ENCODE assay signal across 11 cellular contexts in genomic region chr4:151806511-151806927, GRCh38. TPM values are rescaled to one million over a fixed set of nuclear protein-coding genes. Genes with fewer than 3 reads are reported as not detected.
DNase-seq lines count a peak whose midpoint lies in the region; TF ChIP-seq lines count a peak whose summit lies in the region.
"Had no signal": no experiment of that assay in that cellular context is flagged by ENCODE, and none has a peak within 500 bp of the region (broad histone marks: within the 10 kb centered on the region; RNA-seq: fewer than 3 reads in every experiment).

No MANE protein-coding gene starts in this region.

- CTCF ChIA-PET in A673 (lab: Charles Lee): no interaction called here

- intact Hi-C loops in A673 (cut with micrococcal nuclease; ENCODE audit: unreplicated experiment) (no loop called here), esophagus squamous epithelium (cut with DNase I) (no loop called here)

- H3K27me3 Mint-ChIP-seq in T-helper 2 cell treated with Interferon-gamma antibody and Interleukin-4, amounts not matched to agents 5 μg/mL and 100 μg/mL, for 36 hours (ENCODE audit: low read depth): no peaks in the 10 kb centered on the region
- H3K27me3 Mint-ChIP-seq: CD4-positive, alpha-beta T cell had no signal

- no peaks in the 10 kb centered on the region for H3K36me3 ChIP-seq in muscle layer of duodenum (ENCODE audit: control insufficient read depth in 1 of 2, insufficient read depth in 2 of 2, low read length in 2 of 2)
- H3K36me3 ChIP-seq in A673 (ENCODE audit: insufficient read depth, low read length, poor library complexity, severe bottlenecking): no peaks in the 10 kb centered on the region
- H3K36me3 ChIP-seq in esophagus squamous epithelium: no peaks in the 10 kb centered on the region

- POLR2A ChIA-PET in A673 (lab: Charles Lee; ENCODE audit: low non-redundant PET): no interaction called here

- no peak for TF ChIP-seq POLR2A in esophagus squamous epithelium (IDR thresholded peaks at IDR 0.05)

- TF ChIP-seq CTCF in AG09309 (IDR thresholded peaks at IDR 0.05; ENCODE audit: control insufficient read depth, insufficient read depth, low read depth, low read length, missing control alignments) (no peak), A673 (conservative IDR thresholded peaks at IDR 0.05; ENCODE audit: low read depth, low read length) (no peak), esophagus squamous epithelium (IDR thresholded peaks at IDR 0.05) (no peak)

- H3K4me1 Mint-ChIP-seq in T-helper 2 cell treated with Interferon-gamma antibody and Interleukin-4, amounts not matched to agents 5 μg/mL and 100 μg/mL, for 36 hours (ENCODE audit: low read depth): no peaks in the 10 kb centered on the region
- H3K4me1 Mint-ChIP-seq: stimulated activated effector memory CD8-positive, alpha-beta T cell treated with anti-CD3 and anti-CD28 coated beads, Interleukin-12 subunit alpha, Interleukin-12 subunit beta, amount 100 ng/mL, for 72 hours had no signal

- WGBS in esophagus squamous epithelium, 2 donors: 40 to 59% methylated on average over 6 of the region's 6 CpGs

- no peaks in the 10 kb centered on the region for H3K27me3 ChIP-seq in muscle layer of duodenum (ENCODE audit: low read depth, low read length)
- no peaks in the 10 kb centered on the region for H3K27me3 ChIP-seq in A673 (replicated peaks; ENCODE audit: insufficient read depth, low read depth, low read length, poor library complexity)
- no peaks in the 10 kb centered on the region for H3K27me3 ChIP-seq in esophagus squamous epithelium

- H3K4me3 ChIP-seq in AG09309 (ENCODE audit: control insufficient read depth, low read depth, low read length) (no peak overlapping the region), muscle layer of duodenum (ENCODE audit: low read depth in 1 of 2, low read length in 2 of 2) (no peak overlapping the region), A673 (ENCODE audit: low read depth, low read length, poor library complexity, severe bottlenecking) (no peak overlapping the region), esophagus squamous epithelium (no peak overlapping the region)

- no peaks in the 10 kb centered on the region for H3K9me3 Mint-ChIP-seq in T-helper 2 cell treated with Interferon-gamma antibody and Interleukin-4, amounts not matched to agents 5 μg/mL and 100 μg/mL, for 36 hours
- H3K9me3 Mint-ChIP-seq: CD4-positive, alpha-beta T cell; stimulated activated effector memory CD8-positive, alpha-beta T cell treated with anti-CD3 and anti-CD28 coated beads, Interleukin-12 subunit alpha, Interleukin-12 subunit beta, amount 100 ng/mL, for 72 hours had no signal

- H3K36me3 Mint-ChIP-seq in T-helper 2 cell treated with Interferon-gamma antibody and Interleukin-4, amounts not matched to agents 5 μg/mL and 100 μg/mL, for 36 hours (ENCODE audit: low read depth): no peaks in the 10 kb centered on the region
- H3K36me3 Mint-ChIP-seq: stimulated activated effector memory CD8-positive, alpha-beta T cell treated with anti-CD3 and anti-CD28 coated beads, Interleukin-12 subunit alpha, Interleukin-12 subunit beta, amount 100 ng/mL, for 72 hours had no signal

- H3K9me3 ChIP-seq in muscle layer of duodenum (ENCODE audit: control insufficient read depth in 1 of 2, low read length in 2 of 2) (peaks cover 0 to 2% of the 10 kb centered on the region in 2 donors), A673 (ENCODE audit: low read depth, low read length, poor library complexity, severe bottlenecking) (no peaks in the 10 kb centered on the region), esophagus squamous epithelium (no peaks in the 10 kb centered on the region)

- DNase-seq in AG09309 (ENCODE audit: low read depth) (peak; percentile 67), NCI-H226 (peak; percentile 74), fibroblast of gingiva (ENCODE audit: low read depth) (peak; percentile 16), A673 (ENCODE audit: low spot score) (no peak), esophagus squamous epithelium (lab: John Stamatoyannopoulos, UW) (no peak), SKM-1 (lab: John Stamatoyannopoulos, UW; ENCODE audit: unreplicated experiment) (no peak)
- DNase-seq in T-helper 2 cell treated with Interferon-gamma antibody and Interleukin-4, amounts not matched to agents 5 μg/mL and 100 μg/mL, for 36 hours (ENCODE audit: low spot score): no peak
- DNase-seq: CD4-positive, alpha-beta T cell; NCI-H1048 had no signal

- H3K4me3 Mint-ChIP-seq in T-helper 2 cell treated with Interferon-gamma antibody and Interleukin-4, amounts not matched to agents 5 μg/mL and 100 μg/mL, for 36 hours: no peak overlapping the region
- H3K4me3 Mint-ChIP-seq: CD4-positive, alpha-beta T cell; stimulated activated effector memory CD8-positive, alpha-beta T cell treated with anti-CD3 and anti-CD28 coated beads, Interleukin-12 subunit alpha, Interleukin-12 subunit beta, amount 100 ng/mL, for 72 hours had no signal

- H3K4me1 ChIP-seq in muscle layer of duodenum (ENCODE audit: control insufficient read depth in 1 of 2, insufficient read depth in 2 of 2, low read length in 2 of 2) (peaks cover 0 to 14% of the 10 kb centered on the region in 2 donors), A673 (ENCODE audit: insufficient read depth, low read length, poor library complexity, severe bottlenecking) (no peaks in the 10 kb centered on the region), esophagus squamous epithelium (no peaks in the 10 kb centered on the region)

- H3K27ac ChIP-seq in muscle layer of duodenum (ENCODE audit: low read length): peak overlapping the region; percentile 62
- no peak overlapping the region for H3K27ac ChIP-seq in A673 (ENCODE audit: low read depth, low read length, poor library complexity, severe bottlenecking)
- peak overlapping the region in 1 of 4 donors; percentile 9 for H3K27ac ChIP-seq in esophagus squamous epithelium

- H3K27ac Mint-ChIP-seq in T-helper 2 cell treated with Interferon-gamma antibody and Interleukin-4, amounts not matched to agents 5 μg/mL and 100 μg/mL, for 36 hours: no peak overlapping the region
- H3K27ac Mint-ChIP-seq: CD4-positive, alpha-beta T cell; stimulated activated effector memory CD8-positive, alpha-beta T cell treated with anti-CD3 and anti-CD28 coated beads, Interleukin-12 subunit alpha, Interleukin-12 subunit beta, amount 100 ng/mL, for 72 hours had no signal

- no TSS peak for BruUV-seq in A673 (replicated peaks; lab: Mats Ljungman, UMichigan)

RNA-seq across cellular contexts. Expression of gene GATB, which starts 45.7 kb away (rescaled TPM):
- total RNA-seq in A673 (2021) (23.8 and 27.4 TPM in 2 replicates), esophagus squamous epithelium (10 to 100 TPM; 13.4 to 29.8 (median 24.2) TPM)

Comparison
In these comparisons a context has a peak if more than half of its experiments do, and no peak if none do; other contexts are left out.
1. DNase-seq: peak in AG09309 (single experiment), NCI-H226 (single experiment) and fibroblast of gingiva (single experiment); none in A673 (single experiment), esophagus squamous epithelium (single experiment), SKM-1 (single experiment) and T-helper 2 cell treated with Interferon-gamma antibody and Interleukin-4, amounts not matched to agents 5 μg/mL and 100 μg/mL, for 36 hours (single experiment).